ENCODE assay signal across 8 cellular contexts in genomic region chr15:74889390-74889881, GRCh38. TPM values are rescaled to one million over a fixed set of nuclear protein-coding genes. Genes with fewer than 3 reads are reported as not detected.
A peak's percentile ranks its signal among the peaks of the same experiment; 100 is the strongest.
DNase-seq lines count a peak whose midpoint lies in the region; ATAC-seq and TF ChIP-seq lines count a peak whose summit lies in the region.

No MANE protein-coding gene starts in this region.

- H3K27me3 ChIP-seq in SK-N-SH (ENCODE audit: insufficient read depth) (no peaks in the 10 kb centered on the region), endodermal cell (ENCODE audit: control insufficient read depth, insufficient read depth, low read length, poor library complexity, severe bottlenecking) (no peaks in the 10 kb centered on the region), mucosa of stomach (ENCODE audit: control insufficient read depth, insufficient read depth, low read length) (no peaks in the 10 kb centered on the region)

- peaks cover 1% of the 10 kb centered on the region for H3K9me3 Mint-ChIP-seq in endodermal cell

- DNase-seq in GF-D8 (lab: John Stamatoyannopoulos, UW) = peak; percentile 21
- peak; percentile 54 for DNase-seq in SK-N-SH
- peak; percentile 76 for DNase-seq in endodermal cell
- DNase-seq in NCI-H226 = no peak
- DNase-seq in NCI-H345 (lab: John Stamatoyannopoulos, UW) = no peak
- no peak for DNase-seq in erythroblast (lab: John Stamatoyannopoulos, UW)

- H3K36me3 Mint-ChIP-seq in endodermal cell (ENCODE audit: low read depth) = peaks cover 22% of the 10 kb centered on the region

- H3K9me3 ChIP-seq in SK-N-SH (no peaks in the 10 kb centered on the region), endodermal cell (ENCODE audit: control insufficient read depth, low read length) (no peaks in the 10 kb centered on the region), mucosa of stomach (ENCODE audit: control insufficient read depth, low read length) (no peaks in the 10 kb centered on the region)

- TF ChIP-seq POLR2A in erythroblast (IDR thresholded peaks at IDR 0.05; ENCODE audit: low read length) = no peak

- H3K27ac ChIP-seq in SK-N-SH (ENCODE audit: low read depth in 2 of 2, low read length in 1 of 2) = peak overlapping the region in 1 of 2 experiments; percentile 54; a peak in 1 of 4 replicates
- no peak overlapping the region for H3K27ac ChIP-seq in endodermal cell (ENCODE audit: low read depth, low read length)

- no peak for TF ChIP-seq EP300 in SK-N-SH (IDR thresholded peaks at IDR 0.05; ENCODE audit: borderline replicate concordance in 1 of 2, low read depth in 1 of 2, low read length in 1 of 2)

- H3K9me2 ChIP-seq in SK-N-SH = no peaks in the 10 kb centered on the region

- H3K9ac ChIP-seq in SK-N-SH = peak overlapping the region; percentile 84; the same call in 1 of the 2 replicates
- no peak overlapping the region for H3K9ac ChIP-seq in endodermal cell (ENCODE audit: extremely low read depth, low read length, poor library complexity, severe bottlenecking)
- peak overlapping the region; percentile 86 for H3K9ac ChIP-seq in mucosa of stomach (ENCODE audit: low read length)

- POLR2A ChIA-PET in SK-N-SH (lab: Yijun Ruan, JAX) = interaction anchor here (0.6 to 2.2 kb wide), 6 partner anchors 8 to 49 kb away, joined by 4 to 10 read pairs (median 6); partner anchors contain the start of genes COX5A and FAM219B

- H3K4me3 ChIP-seq in SK-N-SH (ENCODE audit: low read depth in 2 of 2, low read length in 1 of 2) (peak overlapping the region; percentile 89 to 92), endodermal cell (ENCODE audit: low read length) (peak overlapping the region; percentile 100), mucosa of stomach (ENCODE audit: low read length) (peak overlapping the region; percentile 90)

- no peaks in the 10 kb centered on the region for H4K20me1 ChIP-seq in SK-N-SH (ENCODE audit: insufficient read depth)

- no peaks in the 10 kb centered on the region for H3F3A ChIP-seq in SK-N-SH (replicated peaks; ENCODE audit: insufficient read depth)

- H3K36me3 ChIP-seq in SK-N-SH (replicated peaks in 1 of 2; ENCODE audit: control insufficient read depth in 1 of 2, insufficient read depth in 2 of 2, low read length in 1 of 2) (peaks cover 9 to 16% of the 10 kb centered on the region in 2 experiments), endodermal cell (ENCODE audit: control insufficient read depth, insufficient read depth, low read length) (peaks cover 27% of the 10 kb centered on the region), mucosa of stomach (ENCODE audit: control insufficient read depth, insufficient read depth, low read length) (peaks cover 6% of the 10 kb centered on the region)

- CTCF ChIA-PET in SK-N-SH (lab: Yijun Ruan, JAX) = interaction anchor here (1.0 to 2.9 kb wide), 3 partner anchors 10 to 45 kb away, joined by 3 to 21 read pairs (median 4); no protein-coding TSS in a partner anchor

- no peaks in the 10 kb centered on the region for H3K27me3 Mint-ChIP-seq in endodermal cell (ENCODE audit: insufficient read depth)

- TF ChIP-seq CTCF in SK-N-SH (IDR thresholded peaks at IDR 0.05) = no peak
- TF ChIP-seq CTCF in endodermal cell (conservative IDR thresholded peaks at IDR 0.05) = no peak

- no peak for TF ChIP-seq RAD21 in SK-N-SH (IDR thresholded peaks at IDR 0.05; ENCODE audit: low read length)

- WGBS in SK-N-SH (ENCODE audit: low lambda C conversion rate) = 75% methylated on average over 8 of the region's 8 CpGs
- WGBS in endodermal cell (ENCODE audit: insufficient coverage in 1 of 2, insufficient read length in 1 of 2), 2 experiments = 42 to 60% methylated on average over 7 to 8 of the region's 8 CpGs

- peaks cover 4% of the 10 kb centered on the region; the same call in 1 of the 2 replicates for H3K79me2 ChIP-seq in SK-N-SH (ENCODE audit: insufficient read depth)

- peak; percentile 19 for ATAC-seq in HG02759 (IDR thresholded peaks at IDR 0.05; ENCODE audit: unreplicated experiment)

- peak overlapping the region; percentile 90 for H3K27ac Mint-ChIP-seq in endodermal cell

- peak overlapping the region; percentile 83 for H2AFZ ChIP-seq in SK-N-SH (ENCODE audit: low read depth)

- peak overlapping the region; percentile 86 for H3K4me3 Mint-ChIP-seq in endodermal cell

- peaks cover 19% of the 10 kb centered on the region for H3K4me1 Mint-ChIP-seq in endodermal cell

- H3K4me2 ChIP-seq in SK-N-SH = peak overlapping the region; percentile 96

- H3K4me1 ChIP-seq in SK-N-SH (ENCODE audit: control insufficient read depth in 1 of 2, insufficient read depth in 2 of 2, low read depth in 1 of 2, low read length in 1 of 2) (peaks cover 0 to 16% of the 10 kb centered on the region in 2 experiments; a peak in 1 of 4 replicates), endodermal cell (ENCODE audit: control insufficient read depth, insufficient read depth, low read length) (peaks cover 7% of the 10 kb centered on the region), mucosa of stomach (ENCODE audit: control insufficient read depth, insufficient read depth, low read length) (peaks cover 47% of the 10 kb centered on the region)

TF ChIP-seq in SK-N-SH, 30 proteins besides CTCF, POLR2A, EP300 and RAD21:
- TF ChIP-seq ZBTB33 (IDR thresholded peaks at IDR 0.05; ENCODE audit: borderline replicate concordance, low read depth) = no peak
- TF ChIP-seq POLR2AphosphoS5 (IDR thresholded peaks at IDR 0.05; ENCODE audit: low read depth, low read length) = no peak
- no peak for TF ChIP-seq FOXJ3 (CRISPR knock-in tag; IDR thresholded peaks at IDR 0.05)
- TF ChIP-seq, protein P1, sequence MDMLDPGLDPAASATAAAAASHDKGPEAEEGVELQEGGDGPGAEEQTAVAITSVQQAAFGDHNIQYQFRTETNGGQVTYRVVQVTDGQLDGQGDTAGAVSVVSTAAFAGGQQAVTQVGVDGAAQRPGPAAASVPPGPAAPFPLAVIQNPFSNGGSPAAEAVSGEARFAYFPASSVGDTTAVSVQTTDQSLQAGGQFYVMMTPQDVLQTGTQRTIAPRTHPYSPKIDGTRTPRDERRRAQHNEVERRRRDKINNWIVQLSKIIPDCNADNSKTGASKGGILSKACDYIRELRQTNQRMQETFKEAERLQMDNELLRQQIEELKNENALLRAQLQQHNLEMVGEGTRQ (IDR thresholded peaks at IDR 0.05; ENCODE audit: borderline replicate concordance, low read depth, low read length) = no peak
- no peak for TF ChIP-seq CHD2 (IDR thresholded peaks at IDR 0.05; ENCODE audit: low read length, partially characterized antibody)
- no peak for TF ChIP-seq RCOR1 (IDR thresholded peaks at IDR 0.05; ENCODE audit: low read length)
TF ChIP-seq in SK-N-SH: peak in this region for 0.

RNA-seq across cellular contexts. Expression of gene MPI, which starts 0.4 kb away (rescaled TPM):
- 58.2 and 63.5 TPM in 2 replicates for polyA plus RNA-seq in SK-N-SH (2012; rRNA removed)
- 36.4 and 45.3 TPM in 2 replicates for polyA plus RNA-seq in SK-N-SH (2012; cell fraction: cytosol; rRNA removed)
- 87.1 and 108 TPM in 2 replicates for polyA plus RNA-seq in SK-N-SH (2012; cell fraction: nucleus; rRNA removed)
- total RNA-seq in endodermal cell = 10 to 100 TPM; 50.3 to 59.2 TPM
- polyA plus RNA-seq in endodermal cell (2013, experiment 1 of 2) = 52.8 TPM
- 41.9 TPM for polyA plus RNA-seq in endodermal cell (2013, experiment 2 of 2)

RNA-seq across cellular contexts. Expression of gene SCAMP2, which starts 16.3 kb away (rescaled TPM):
- 88.1 and 99.5 TPM in 2 replicates for polyA plus RNA-seq in SK-N-SH (2012; rRNA removed)
- 58.0 and 74.0 TPM in 2 replicates for polyA plus RNA-seq in SK-N-SH (2012; cell fraction: cytosol; rRNA removed)
- polyA plus RNA-seq in SK-N-SH (2012; cell fraction: nucleus; rRNA removed) = 47.0 and 56.7 TPM in 2 replicates
- 10 to 100 TPM; 47.5 to 50.9 TPM for total RNA-seq in endodermal cell
- polyA plus RNA-seq in endodermal cell (2013, experiment 1 of 2) = 33.0 TPM
- 32.1 TPM for polyA plus RNA-seq in endodermal cell (2013, experiment 2 of 2)

RNA-seq across cellular contexts. Expression of gene FAM219B, which starts 17.2 kb away (rescaled TPM):
- polyA plus RNA-seq in SK-N-SH (2012; rRNA removed) = 53.0 and 90.2 TPM in 2 replicates
- polyA plus RNA-seq in SK-N-SH (2012; cell fraction: cytosol; rRNA removed) = 32.6 and 36.7 TPM in 2 replicates
- 376 and 407 TPM in 2 replicates for polyA plus RNA-seq in SK-N-SH (2012; cell fraction: nucleus; rRNA removed)
- total RNA-seq in endodermal cell = 100 to 1,000 TPM; 109 to 112 TPM
- 75.1 TPM for polyA plus RNA-seq in endodermal cell (2013, experiment 1 of 2)
- 64.5 TPM for polyA plus RNA-seq in endodermal cell (2013, experiment 2 of 2)

RNA-seq across cellular contexts. Expression of gene ULK3, which starts 46.5 kb away (rescaled TPM):
- 41.3 and 55.3 TPM in 2 replicates for polyA plus RNA-seq in SK-N-SH (2012; rRNA removed)
- 11.1 and 17.6 TPM in 2 replicates for polyA plus RNA-seq in SK-N-SH (2012; cell fraction: cytosol; rRNA removed)
- polyA plus RNA-seq in SK-N-SH (2012; cell fraction: nucleus; rRNA removed) = 300 and 348 TPM in 2 replicates
- 10 to 100 TPM; 33.9 to 36.2 TPM for total RNA-seq in endodermal cell
- polyA plus RNA-seq in endodermal cell (2013, experiment 1 of 2) = 49.9 TPM
- polyA plus RNA-seq in endodermal cell (2013, experiment 2 of 2) = 32.5 TPM

RNA-seq across cellular contexts. Expression of gene COX5A, which starts 48.4 kb away (rescaled TPM):
- 112 and 158 TPM in 2 replicates for polyA plus RNA-seq in SK-N-SH (2012; rRNA removed)
- polyA plus RNA-seq in SK-N-SH (2012; cell fraction: cytosol; rRNA removed) = 226 and 272 TPM in 2 replicates
- 69.9 and 72.9 TPM in 2 replicates for polyA plus RNA-seq in SK-N-SH (2012; cell fraction: nucleus; rRNA removed)
- 100 to 1,000 TPM; 243 to 279 TPM for total RNA-seq in endodermal cell
- polyA plus RNA-seq in endodermal cell (2013, experiment 1 of 2) = 279 TPM
- 257 TPM for polyA plus RNA-seq in endodermal cell (2013, experiment 2 of 2)

Comparison
In these comparisons a context has a peak if more than half of its experiments do, and no peak if none do; other contexts are left out.
1. DNase-seq: peak in GF-D8 (single experiment), SK-N-SH (single experiment) and endodermal cell (single experiment); none in NCI-H226 (single experiment), NCI-H345 (single experiment) and erythroblast (0 of 2).
2. Peak in every context shown above with its lines, with median percentiles within 50 percentile points of each other: H3K4me3 ChIP-seq.